In the genomic region with DNA sequence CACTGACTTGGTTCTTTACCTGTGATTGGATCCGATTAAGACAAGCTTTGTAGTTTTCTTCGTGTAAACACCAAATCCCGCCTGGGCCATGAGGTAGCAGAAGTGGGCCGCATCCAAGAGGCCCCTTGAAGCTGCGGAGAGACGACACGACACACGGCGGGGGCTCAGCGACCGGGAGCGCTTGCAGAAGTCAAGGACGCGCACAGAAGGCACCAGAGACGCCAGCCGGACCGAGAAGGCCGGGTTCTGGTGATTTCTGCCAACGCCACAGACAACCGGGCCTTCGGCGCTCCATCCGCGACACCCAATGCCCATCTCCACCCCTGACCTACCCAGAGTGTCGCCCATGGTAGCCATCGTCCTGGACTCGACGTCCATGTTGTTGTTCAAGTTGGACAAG, we compare ENCODE assay signal across 18 cellular contexts. TPM values are rescaled to one million over a fixed set of nuclear protein-coding genes. Genes with fewer than 3 reads are reported as not detected.
DNase-seq lines count a peak whose midpoint lies in the region; ATAC-seq, FAIRE-seq and TF ChIP-seq lines count a peak whose summit lies in the region.
"Had no signal": no experiment of that assay in that cellular context is flagged by ENCODE, and none has a peak within 500 bp of the region (broad histone marks: within the 10 kb centered on the region; RNA-seq: fewer than 3 reads in every experiment).

No MANE protein-coding gene starts in this region.

- H3K4me1 ChIP-seq in K562 (replicated peaks in 1 of 2; ENCODE audit: control insufficient read depth in 2 of 2, insufficient read depth in 2 of 2, low read length in 2 of 2) (no peaks in the 10 kb centered on the region), endothelial cell of umbilical vein (ENCODE audit: control insufficient read depth, extremely low read depth, insufficient read depth, low read length) (no peaks in the 10 kb centered on the region)
- H3K4me1 ChIP-seq: HAP-1 had no signal

- no peak overlapping the region for H2AFZ ChIP-seq in K562 (ENCODE audit: low read depth, low read length)
- no peak overlapping the region for H2AFZ ChIP-seq in endothelial cell of umbilical vein (ENCODE audit: low read depth, low read length)

- POLR2A ChIA-PET in RWPE1 (lab: Yijun Ruan, JAX; ENCODE audit: low non-redundant PET) = no interaction called here
- POLR2A ChIA-PET in K562 (lab: Yijun Ruan, JAX) = interaction anchor here (0.7 to 2.1 kb wide), 3 partner anchors 9 to 15 kb away, joined by 3 to 7 read pairs (median 4); no protein-coding TSS in a partner anchor
- POLR2A ChIA-PET in endothelial cell of umbilical vein (lab: Charles Lee) = no interaction called here

- BruUV-seq in K562 (replicated peaks; lab: Mats Ljungman, UMichigan) (no TSS peak), endothelial cell of umbilical vein (replicated peaks; lab: Mats Ljungman, UMichigan) (TSS peak; percentile 9)

- DNase-seq in RWPE1 (ENCODE audit: low spot score) (no peak), K562 (ENCODE audit: extremely low read depth in 1 of 4, low spot score in 3 of 4) (no peak), endothelial cell of umbilical vein (ENCODE audit: low read depth, low spot score) (no peak), SIG-M5 (lab: John Stamatoyannopoulos, UW) (no peak), occipital lobe (lab: John Stamatoyannopoulos, UW) (no peak)
- DNase-seq: C1 segment of cervical spinal cord, Calu3, COR-L47, DMS53, DMS79 treated with DMSO at 0.1 percent for 48 hours, GF-D8, GOT3, HFFc6 had no signal

- TF ChIP-seq CTCF in RWPE1 (conservative IDR thresholded peaks at IDR 0.05; ENCODE audit: low read depth) = no peak
- no peak for TF ChIP-seq CTCF in K562 (IDR thresholded peaks at IDR 0.05 in 2 of 3, conservative IDR thresholded peaks at IDR 0.05 in 1 of 3; ENCODE audit: insufficient read depth in 2 of 3, low read depth in 1 of 3, low read length in 3 of 3)
- no peak for TF ChIP-seq CTCF in endothelial cell of umbilical vein (IDR thresholded peaks at IDR 0.05; ENCODE audit: extremely low read depth in 1 of 2, insufficient read depth in 1 of 2, low read depth in 1 of 2, low read length in 2 of 2)

- H3K27me3 ChIP-seq in K562 (ENCODE audit: control insufficient read depth in 2 of 2, insufficient read depth in 2 of 2, low read length in 2 of 2) = no peaks in the 10 kb centered on the region
- no peaks in the 10 kb centered on the region for H3K27me3 ChIP-seq in endothelial cell of umbilical vein (ENCODE audit: control insufficient read depth in 2 of 2, insufficient read depth in 2 of 2, low read length in 2 of 2)

- H3K36me3 ChIP-seq in K562 (ENCODE audit: control insufficient read depth, insufficient read depth, low read length) = peaks cover 92% of the 10 kb centered on the region
- H3K36me3 ChIP-seq in endothelial cell of umbilical vein (ENCODE audit: control insufficient read depth in 2 of 2, extremely low read depth in 1 of 2, insufficient read depth in 2 of 2, low read length in 2 of 2) = peaks cover 35 to 66% of the 10 kb centered on the region in 2 experiments

- WGBS in K562 (ENCODE audit: insufficient coverage, low coverage, missing lambda C conversion rate) = 98% methylated on average over 22 of the region's 28 CpGs

- TF ChIP-seq EP300 in K562 (IDR thresholded peaks at IDR 0.05; ENCODE audit: low read length) = no peak

- H3K9me3 ChIP-seq in K562 (replicated peaks; ENCODE audit: control insufficient read depth, insufficient read depth, low read depth, low read length) (no peaks in the 10 kb centered on the region), endothelial cell of umbilical vein (replicated peaks; ENCODE audit: control insufficient read depth, insufficient read depth, low read length) (no peaks in the 10 kb centered on the region)
- H3K9me3 ChIP-seq: HAP-1 had no signal

- H3K9ac ChIP-seq in K562 (ENCODE audit: insufficient read depth in 1 of 2, low read depth in 2 of 2, low read length in 2 of 2) (0 out of 4 replicates have a peak overlapping the region, but pooled peaks of 1 of the 2 experiments have one; percentile 6), endothelial cell of umbilical vein (replicated peaks; ENCODE audit: extremely low read depth, insufficient read depth, low read length) (no peak overlapping the region)

- intact Hi-C loops in K562 (cut with micrococcal nuclease) = no loop called here
- intact Hi-C loops in endothelial cell of umbilical vein (cut with micrococcal nuclease) = no loop called here

- CTCF ChIA-PET in RWPE1 (lab: Yijun Ruan, JAX) (no interaction called here), K562 (lab: Yijun Ruan, JAX; ENCODE audit: low intra/inter-chr PET ratio) (no interaction called here), endothelial cell of umbilical vein (lab: Charles Lee) (no interaction called here)

- H3K27ac ChIP-seq in RWPE1 (peak overlapping the region; percentile 9; the same call in 1 of the 2 replicates), K562 (ENCODE audit: extremely low read depth, low read depth, low read length) (no peak overlapping the region), endothelial cell of umbilical vein (ENCODE audit: insufficient read depth, low read depth, low read length) (no peak overlapping the region)

- H3K79me2 ChIP-seq in K562 (ENCODE audit: control insufficient read depth, insufficient read depth, low read length) (no peaks in the 10 kb centered on the region), endothelial cell of umbilical vein (ENCODE audit: control insufficient read depth, insufficient read depth, low read length) (peaks cover 4% of the 10 kb centered on the region)

- ATAC-seq in K562 = no peak
- no peak for ATAC-seq in GM21825 (IDR thresholded peaks at IDR 0.05; ENCODE audit: unreplicated experiment)

- H4K20me1 ChIP-seq in K562 (replicated peaks; ENCODE audit: control insufficient read depth, insufficient read depth, low read length) (no peaks in the 10 kb centered on the region), endothelial cell of umbilical vein (replicated peaks; ENCODE audit: control insufficient read depth, extremely low read depth, insufficient read depth, low read length) (no peaks in the 10 kb centered on the region)

- H3K9me1 ChIP-seq in K562 (ENCODE audit: control insufficient read depth, insufficient read depth, low read length) (no peaks in the 10 kb centered on the region), endothelial cell of umbilical vein (replicated peaks; ENCODE audit: control insufficient read depth, extremely low read depth, insufficient read depth, low read length) (no peaks in the 10 kb centered on the region)

- TF ChIP-seq RAD21 in K562 (CRISPR knock-in tag; conservative IDR thresholded peaks at IDR 0.05 in 1 of 2, IDR thresholded peaks at IDR 0.05 in 1 of 2) = no peak

- in situ Hi-C loops in K562 (cut with MboI) = no loop called here

- H3K4me3 ChIP-seq in K562 (no peak overlapping the region), endothelial cell of umbilical vein (replicated peaks in 1 of 3; ENCODE audit: insufficient read depth in 1 of 3, low read depth in 1 of 3, low read length in 3 of 3) (no peak overlapping the region)
- H3K4me3 ChIP-seq: HAP-1 had no signal

- dilution Hi-C loops in endothelial cell of umbilical vein (cut with MboI; ENCODE audit: extremely low pct_ligation_motif_present, low sequenced_read_pairs) = no loop called here

- FAIRE-seq in K562 (lab: Jason Lieb, UNC) (no peak), endothelial cell of umbilical vein (lab: Jason Lieb, UNC) (no peak)
- FAIRE-seq: GM12891, GM18507, H54 had no signal

- TF ChIP-seq POLR2A in K562 (conservative IDR thresholded peaks at IDR 0.05) = no peak
- no peak for TF ChIP-seq POLR2A in endothelial cell of umbilical vein (IDR thresholded peaks at IDR 0.05; ENCODE audit: low read depth, low read length)

- H3K4me2 ChIP-seq in K562 (ENCODE audit: insufficient read depth, low read length) (no peak overlapping the region), endothelial cell of umbilical vein (ENCODE audit: insufficient read depth, low read length) (no peak overlapping the region)

RNA-seq across cellular contexts. Expression of a gene that starts 19.8 kb away (rescaled TPM):
- 37.0 and 74.1 TPM in 2 replicates for total RNA-seq in K562 (2011; cell fraction: chromatin; rRNA removed; ENCODE audit: low replicate concordance)
- total RNA-seq in K562 (2011; cell fraction: nucleolus; rRNA removed) = 37.7 and 43.0 TPM in 2 replicates
- total RNA-seq in K562 (2011; cell fraction: nucleoplasm; rRNA removed) = 29.3 and 32.3 TPM in 2 replicates
- total RNA-seq in K562 (2014; rRNA removed) (8.8 and 11.1 TPM in 2 replicates), K562 (2014; rRNA removed; fragmentation: Illumina TruSeq; extraction: Trizol) (2.5 and 2.9 TPM in 2 replicates), K562 (2015; rRNA removed; fragmentation: Illumina TruSeq; extraction: Trizol) (5.4 and 5.7 TPM in 2 replicates), K562 (2021) (16.3 and 17.4 TPM in 2 replicates), endothelial cell of umbilical vein (22.9 and 24.5 TPM in 2 replicates), occipital lobe (11.5 TPM)
- polyA plus RNA-seq in K562 (2011; rRNA removed) (4.4 and 6.8 TPM in 2 replicates), K562 (2014; fragmentation: Illumina TruSeq; extraction: Trizol) (4.9 and 8.4 TPM in 2 replicates), K562 (2014; fragmentation: Nextera tagmentation; extraction: Ambion mirVana) (under 1 TPM; 0.38 to 0.56 TPM), K562 (2014; rRNA removed) (14.1 and 15.1 TPM in 2 replicates), endothelial cell of umbilical vein (15.0 and 17.1 TPM in 2 replicates)
- 4.8 and 9.1 TPM in 2 replicates for polyA plus RNA-seq in K562 (2011; cell fraction: cytosol; rRNA removed)
- polyA plus RNA-seq in K562 (2011; cell fraction: nucleus; rRNA removed) = 52.4 and 74.6 TPM in 2 replicates
- polyA plus RNA-seq in K562 (2012) = 9.4 and 14.3 TPM in 2 replicates
- polyA minus RNA-seq in K562 (2011; rRNA and poly(A)+ RNA removed) = 1.9 and 2.4 TPM in 2 replicates
- 3.7 and 3.8 TPM in 2 replicates for polyA minus RNA-seq in K562 (2011; cell fraction: cytosol; rRNA and poly(A)+ RNA removed)
- 10.7 and 12.0 TPM in 2 replicates for polyA minus RNA-seq in K562 (2011; cell fraction: nucleus; rRNA and poly(A)+ RNA removed)
- polyA plus RNA-seq in endothelial cell of umbilical vein (2011; cell fraction: cytosol; rRNA removed) = 10.2 and 12.4 TPM in 2 replicates
- polyA plus RNA-seq in endothelial cell of umbilical vein (2011; cell fraction: nucleus; rRNA removed) = 49.6 and 50.0 TPM in 2 replicates
- 10.9 and 15.1 TPM in 2 replicates for polyA plus RNA-seq in endothelial cell of umbilical vein (2012)
- polyA minus RNA-seq in endothelial cell of umbilical vein = 8.5 and 9.1 TPM in 2 replicates
- polyA minus RNA-seq in endothelial cell of umbilical vein (2011; cell fraction: cytosol; rRNA and poly(A)+ RNA removed) = 6.8 TPM
- 10.5 and 15.5 TPM in 2 replicates for polyA minus RNA-seq in endothelial cell of umbilical vein (2011; cell fraction: nucleus; rRNA and poly(A)+ RNA removed)

RNA-seq across cellular contexts. Expression of a gene that starts 23.4 kb away (rescaled TPM):
- total RNA-seq in K562 (2011; cell fraction: chromatin; rRNA removed; ENCODE audit: low replicate concordance) = 131 and 191 TPM in 2 replicates
- total RNA-seq in K562 (2011; cell fraction: nucleolus; rRNA removed) = 87.9 and 99.6 TPM in 2 replicates
- total RNA-seq in K562 (2011; cell fraction: nucleoplasm; rRNA removed) = 87.4 and 93.4 TPM in 2 replicates
- 17.1 and 20.1 TPM in 2 replicates for total RNA-seq in K562 (2014; rRNA removed)
- 9.1 and 9.3 TPM in 2 replicates for total RNA-seq in K562 (2014; rRNA removed; fragmentation: Illumina TruSeq; extraction: Trizol)
- total RNA-seq in K562 (2015; rRNA removed; fragmentation: Illumina TruSeq; extraction: Trizol) = 8.7 and 11.1 TPM in 2 replicates
- 56.1 and 62.8 TPM in 2 replicates for total RNA-seq in K562 (2021)
- 14.0 and 25.1 TPM in 2 replicates for polyA plus RNA-seq in K562 (2011; rRNA removed)
- polyA plus RNA-seq in K562 (2011; cell fraction: cytosol; rRNA removed) = 14.1 and 19.3 TPM in 2 replicates
- polyA plus RNA-seq in K562 (2011; cell fraction: nucleus; rRNA removed) = 83.4 and 92.4 TPM in 2 replicates
- 40.9 and 50.7 TPM in 2 replicates for polyA plus RNA-seq in K562 (2012)
- polyA plus RNA-seq in K562 (2014; fragmentation: Illumina TruSeq; extraction: Trizol) = 44.6 and 47.6 TPM in 2 replicates
- polyA plus RNA-seq in K562 (2014; fragmentation: Nextera tagmentation; extraction: Ambion mirVana) = 10 to 100 TPM in 1 of 2 experiments, 1 to 10 TPM in 1; 8.3 to 12.0 TPM
- 30.9 and 32.2 TPM in 2 replicates for polyA plus RNA-seq in K562 (2014; rRNA removed)
- 9.3 and 13.0 TPM in 2 replicates for polyA minus RNA-seq in K562 (2011; rRNA and poly(A)+ RNA removed)
- 32.1 and 45.6 TPM in 2 replicates for polyA minus RNA-seq in K562 (2011; cell fraction: cytosol; rRNA and poly(A)+ RNA removed)
- polyA minus RNA-seq in K562 (2011; cell fraction: nucleus; rRNA and poly(A)+ RNA removed) = 19.7 and 31.5 TPM in 2 replicates
- 76.7 and 80.6 TPM in 2 replicates for total RNA-seq in endothelial cell of umbilical vein
- polyA plus RNA-seq in endothelial cell of umbilical vein = 33.5 and 34.5 TPM in 2 replicates
- 38.4 and 38.9 TPM in 2 replicates for polyA plus RNA-seq in endothelial cell of umbilical vein (2011; cell fraction: cytosol; rRNA removed)
- polyA plus RNA-seq in endothelial cell of umbilical vein (2011; cell fraction: nucleus; rRNA removed) = 116 and 118 TPM in 2 replicates
- polyA plus RNA-seq in endothelial cell of umbilical vein (2012) = 61.7 and 62.2 TPM in 2 replicates
- 41.8 and 45.2 TPM in 2 replicates for polyA minus RNA-seq in endothelial cell of umbilical vein
- polyA minus RNA-seq in endothelial cell of umbilical vein (2011; cell fraction: cytosol; rRNA and poly(A)+ RNA removed) = 46.3 TPM
- polyA minus RNA-seq in endothelial cell of umbilical vein (2011; cell fraction: nucleus; rRNA and poly(A)+ RNA removed) = 40.9 and 44.0 TPM in 2 replicates
- total RNA-seq in occipital lobe = 10.6 TPM

RNA-seq across cellular contexts. Expression of a gene that starts 49.0 kb away (rescaled TPM):
- total RNA-seq in K562 (2011; cell fraction: chromatin; rRNA removed; ENCODE audit: low replicate concordance) = 255 and 404 TPM in 2 replicates
- 209 and 247 TPM in 2 replicates for total RNA-seq in K562 (2011; cell fraction: nucleolus; rRNA removed)
- 203 and 214 TPM in 2 replicates for total RNA-seq in K562 (2011; cell fraction: nucleoplasm; rRNA removed)
- 86.6 and 111 TPM in 2 replicates for total RNA-seq in K562 (2014; rRNA removed)
- total RNA-seq in K562 (2014; rRNA removed; fragmentation: Illumina TruSeq; extraction: Trizol) = 82.4 and 104 TPM in 2 replicates
- total RNA-seq in K562 (2015; rRNA removed; fragmentation: Illumina TruSeq; extraction: Trizol) = 66.6 and 67.5 TPM in 2 replicates
- total RNA-seq in K562 (2021) = 118 and 139 TPM in 2 replicates
- 114 and 119 TPM in 2 replicates for polyA plus RNA-seq in K562 (2011; rRNA removed)
- 102 and 129 TPM in 2 replicates for polyA plus RNA-seq in K562 (2011; cell fraction: cytosol; rRNA removed)
- 346 and 387 TPM in 2 replicates for polyA plus RNA-seq in K562 (2011; cell fraction: nucleus; rRNA removed)
- polyA plus RNA-seq in K562 (2012) = 65.8 and 181 TPM in 2 replicates
- polyA plus RNA-seq in K562 (2014; fragmentation: Illumina TruSeq; extraction: Trizol) = 99.8 and 122 TPM in 2 replicates
- 10 to 100 TPM; 23.9 to 30.0 TPM for polyA plus RNA-seq in K562 (2014; fragmentation: Nextera tagmentation; extraction: Ambion mirVana)
- 129 and 143 TPM in 2 replicates for polyA plus RNA-seq in K562 (2014; rRNA removed)
- 81.4 and 83.2 TPM in 2 replicates for polyA minus RNA-seq in K562 (2011; rRNA and poly(A)+ RNA removed)
- polyA minus RNA-seq in K562 (2011; cell fraction: cytosol; rRNA and poly(A)+ RNA removed) = 40.2 and 43.4 TPM in 2 replicates
- polyA minus RNA-seq in K562 (2011; cell fraction: nucleus; rRNA and poly(A)+ RNA removed) = 68.0 and 90.1 TPM in 2 replicates
- total RNA-seq in endothelial cell of umbilical vein = 75.3 and 77.2 TPM in 2 replicates
- 66.7 and 69.0 TPM in 2 replicates for polyA plus RNA-seq in endothelial cell of umbilical vein
- polyA plus RNA-seq in endothelial cell of umbilical vein (2011; cell fraction: cytosol; rRNA removed) = 50.3 and 55.1 TPM in 2 replicates
- 152 and 169 TPM in 2 replicates for polyA plus RNA-seq in endothelial cell of umbilical vein (2011; cell fraction: nucleus; rRNA removed)
- 108 and 119 TPM in 2 replicates for polyA plus RNA-seq in endothelial cell of umbilical vein (2012)
- polyA minus RNA-seq in endothelial cell of umbilical vein = 43.2 and 43.6 TPM in 2 replicates
- 43.1 TPM for polyA minus RNA-seq in endothelial cell of umbilical vein (2011; cell fraction: cytosol; rRNA and poly(A)+ RNA removed)
- 31.3 and 33.9 TPM in 2 replicates for polyA minus RNA-seq in endothelial cell of umbilical vein (2011; cell fraction: nucleus; rRNA and poly(A)+ RNA removed)
- 23.6 TPM for total RNA-seq in occipital lobe

RNA-seq across cellular contexts. Expression of a gene that starts 49.0 kb away (rescaled TPM):
- total RNA-seq in K562 (2011; cell fraction: chromatin; rRNA removed; ENCODE audit: low replicate concordance) = 129 and 278 TPM in 2 replicates
- 185 and 197 TPM in 2 replicates for total RNA-seq in K562 (2011; cell fraction: nucleolus; rRNA removed)
- total RNA-seq in K562 (2011; cell fraction: nucleoplasm; rRNA removed) = 143 and 151 TPM in 2 replicates
- total RNA-seq in K562 (2014; rRNA removed) (79.0 and 88.8 TPM in 2 replicates), K562 (2014; rRNA removed; fragmentation: Illumina TruSeq; extraction: Trizol) (38.1 and 38.3 TPM in 2 replicates), K562 (2015; rRNA removed; fragmentation: Illumina TruSeq; extraction: Trizol) (61.3 and 65.5 TPM in 2 replicates), K562 (2021) (101 and 104 TPM in 2 replicates), endothelial cell of umbilical vein (47.3 and 61.6 TPM in 2 replicates), occipital lobe (20.1 TPM)
- polyA plus RNA-seq in K562 (2011; rRNA removed) (77.3 and 92.6 TPM in 2 replicates), K562 (2014; fragmentation: Illumina TruSeq; extraction: Trizol) (72.6 and 75.9 TPM in 2 replicates), K562 (2014; fragmentation: Nextera tagmentation; extraction: Ambion mirVana) (1 to 10 TPM; 6.7 to 9.6 TPM), K562 (2014; rRNA removed) (106 and 108 TPM in 2 replicates), endothelial cell of umbilical vein (32.4 and 36.0 TPM in 2 replicates)
- 45.3 and 59.9 TPM in 2 replicates for polyA plus RNA-seq in K562 (2011; cell fraction: cytosol; rRNA removed)
- polyA plus RNA-seq in K562 (2011; cell fraction: nucleus; rRNA removed) = 432 and 490 TPM in 2 replicates
- 54.6 and 62.9 TPM in 2 replicates for polyA plus RNA-seq in K562 (2012)
- 19.2 and 21.9 TPM in 2 replicates for polyA minus RNA-seq in K562 (2011; rRNA and poly(A)+ RNA removed)
- 33.9 and 46.1 TPM in 2 replicates for polyA minus RNA-seq in K562 (2011; cell fraction: cytosol; rRNA and poly(A)+ RNA removed)
- 76.5 and 84.3 TPM in 2 replicates for polyA minus RNA-seq in K562 (2011; cell fraction: nucleus; rRNA and poly(A)+ RNA removed)
- 29.4 and 31.9 TPM in 2 replicates for polyA plus RNA-seq in endothelial cell of umbilical vein (2011; cell fraction: cytosol; rRNA removed)
- 117 TPM in 2 replicates for polyA plus RNA-seq in endothelial cell of umbilical vein (2011; cell fraction: nucleus; rRNA removed)
- 50.2 and 50.6 TPM in 2 replicates for polyA plus RNA-seq in endothelial cell of umbilical vein (2012)
- polyA minus RNA-seq in endothelial cell of umbilical vein = 18.1 and 23.9 TPM in 2 replicates
- 64.9 TPM for polyA minus RNA-seq in endothelial cell of umbilical vein (2011; cell fraction: cytosol; rRNA and poly(A)+ RNA removed)
- 26.6 and 39.5 TPM in 2 replicates for polyA minus RNA-seq in endothelial cell of umbilical vein (2011; cell fraction: nucleus; rRNA and poly(A)+ RNA removed)

RNA-seq across cellular contexts. Expression of a gene that starts 59.5 kb away (rescaled TPM):
- total RNA-seq in K562 (2011; cell fraction: chromatin; rRNA removed; ENCODE audit: low replicate concordance) = 42.9 and 79.4 TPM in 2 replicates
- total RNA-seq in K562 (2011; cell fraction: nucleolus; rRNA removed) = 32.0 TPM in 2 replicates
- 23.1 and 26.3 TPM in 2 replicates for total RNA-seq in K562 (2011; cell fraction: nucleoplasm; rRNA removed)
- 14.4 and 15.8 TPM in 2 replicates for total RNA-seq in K562 (2014; rRNA removed)
- total RNA-seq in K562 (2014; rRNA removed; fragmentation: Illumina TruSeq; extraction: Trizol) = 7.1 and 8.8 TPM in 2 replicates
- 9.3 and 11.1 TPM in 2 replicates for total RNA-seq in K562 (2015; rRNA removed; fragmentation: Illumina TruSeq; extraction: Trizol)
- total RNA-seq in K562 (2021) = 17.1 and 18.7 TPM in 2 replicates
- polyA plus RNA-seq in K562 (2011; rRNA removed) = 4.4 and 4.5 TPM in 2 replicates
- 3.2 and 7.4 TPM in 2 replicates for polyA plus RNA-seq in K562 (2011; cell fraction: cytosol; rRNA removed)
- polyA plus RNA-seq in K562 (2011; cell fraction: nucleus; rRNA removed) = 16.1 and 32.6 TPM in 2 replicates
- polyA plus RNA-seq in K562 (2012) = 9.7 and 10.5 TPM in 2 replicates
- 8.8 and 9.0 TPM in 2 replicates for polyA plus RNA-seq in K562 (2014; fragmentation: Illumina TruSeq; extraction: Trizol)
- under 1 TPM; 0.21 to 0.46 TPM for polyA plus RNA-seq in K562 (2014; fragmentation: Nextera tagmentation; extraction: Ambion mirVana)
- 18.7 and 21.8 TPM in 2 replicates for polyA plus RNA-seq in K562 (2014; rRNA removed)
- polyA minus RNA-seq in K562 (2011; rRNA and poly(A)+ RNA removed) = 6.7 and 10.2 TPM in 2 replicates
- polyA minus RNA-seq in K562 (2011; cell fraction: cytosol; rRNA and poly(A)+ RNA removed) = 6.1 and 7.4 TPM in 2 replicates
- polyA minus RNA-seq in K562 (2011; cell fraction: nucleus; rRNA and poly(A)+ RNA removed) = 8.3 and 11.7 TPM in 2 replicates
- total RNA-seq in endothelial cell of umbilical vein = 14.7 and 17.5 TPM in 2 replicates
- polyA plus RNA-seq in endothelial cell of umbilical vein = 6.7 and 8.4 TPM in 2 replicates
- polyA plus RNA-seq in endothelial cell of umbilical vein (2011; cell fraction: cytosol; rRNA removed) = 3.6 and 4.5 TPM in 2 replicates
- 35.6 and 37.7 TPM in 2 replicates for polyA plus RNA-seq in endothelial cell of umbilical vein (2011; cell fraction: nucleus; rRNA removed)
- polyA plus RNA-seq in endothelial cell of umbilical vein (2012) = 11.7 and 14.4 TPM in 2 replicates
- polyA minus RNA-seq in endothelial cell of umbilical vein = 4.2 and 6.7 TPM in 2 replicates
- 5.0 TPM for polyA minus RNA-seq in endothelial cell of umbilical vein (2011; cell fraction: cytosol; rRNA and poly(A)+ RNA removed)
- polyA minus RNA-seq in endothelial cell of umbilical vein (2011; cell fraction: nucleus; rRNA and poly(A)+ RNA removed) = 5.9 and 10.7 TPM in 2 replicates
- 7.2 TPM for total RNA-seq in occipital lobe
